ENCODE assay signal across 8 cellular contexts in genomic region chr6:18595774-18596528, GRCh38.
A peak's percentile ranks its signal among the peaks of the same experiment; 100 is the strongest.
DNase-seq lines count a peak whose midpoint lies in the region; ATAC-seq and TF ChIP-seq lines count a peak whose summit lies in the region.

No MANE protein-coding gene starts in this region.

- in situ Hi-C loops in HAP-1 (cut with MboI; ENCODE audit: low sequenced_read_pairs) = loop anchor here (25.0 kb wide), 1 partner anchor 1466 kb away; no protein-coding TSS in a partner anchor

- H3K27me3 Mint-ChIP-seq in brain = no peaks in the 10 kb centered on the region

- H3K4me1 ChIP-seq in HAP-1 (no peaks in the 10 kb centered on the region), SJCRH30 (no peaks in the 10 kb centered on the region)

- no peak for ATAC-seq in activated CD4-positive, CD25-positive, alpha-beta regulatory T cell treated with anti-CD3 and anti-CD28 coated beads, Interleukin-2, amount 50 U/mL, for 24 hours

- DNase-seq in activated CD4-positive, CD25-positive, alpha-beta regulatory T cell treated with anti-CD3 and anti-CD28 coated beads, Interleukin-2, amount 50 U/mL, for 16 hours (ENCODE audit: low read depth, low spot score) = peak; percentile 5
- DNase-seq in HAP-1 (ENCODE audit: low spot score in 2 of 2) (peak; percentile 66 to 78), MG63 (peak; percentile 26), SJCRH30 (peak; percentile 32 to 69), iPS-NIHi11 (ENCODE audit: low spot score) (peak; percentile 75), smooth muscle cell of the brain vasculature (ENCODE audit: low read depth, low spot score) (peak; percentile 32)

- no peaks in the 10 kb centered on the region for H3K9me3 ChIP-seq in HAP-1
- H3K9me3 ChIP-seq in MG63 = no peaks in the 10 kb centered on the region
- H3K9me3 ChIP-seq in SJCRH30 (replicated peaks) = no peaks in the 10 kb centered on the region

- no peak overlapping the region for H3K27ac ChIP-seq in SJCRH30

- peak overlapping the region in 4 of 5 experiments; percentile 22 to 66 (median 42) for H3K27ac Mint-ChIP-seq in brain

- H3K36me3 Mint-ChIP-seq in brain = no peaks in the 10 kb centered on the region

- no peak overlapping the region for H3K4me3 ChIP-seq in HAP-1
- no peak overlapping the region for H3K4me3 ChIP-seq in MG63
- H3K4me3 ChIP-seq in SJCRH30 = no peak overlapping the region

- no peaks in the 10 kb centered on the region for H3K36me3 ChIP-seq in HAP-1 (replicated peaks)
- no peaks in the 10 kb centered on the region for H3K36me3 ChIP-seq in MG63
- H3K36me3 ChIP-seq in SJCRH30 = no peaks in the 10 kb centered on the region

- peaks cover 34% of the 10 kb centered on the region for H3K4me1 Mint-ChIP-seq in brain

- peak; percentile 91 to 95 for TF ChIP-seq CTCF in brain (conservative IDR thresholded peaks at IDR 0.05)

- no peaks in the 10 kb centered on the region for H3K27me3 ChIP-seq in HAP-1 (ENCODE audit: low read depth)
- no peaks in the 10 kb centered on the region for H3K27me3 ChIP-seq in MG63
- H3K27me3 ChIP-seq in SJCRH30 = no peaks in the 10 kb centered on the region

- H3K9me3 Mint-ChIP-seq in brain = no peaks in the 10 kb centered on the region

- peak overlapping the region in 2 of 5 experiments; percentile 32 to 55 for H3K4me3 Mint-ChIP-seq in brain

Comparison
In these comparisons a context has a peak if more than half of its experiments do, and no peak if none do; other contexts are left out.
1. DNase-seq: peak in every context shown above with its lines; median percentile 75 in iPS-NIHi11; 72 in HAP-1; 50 in SJCRH30; 32 in smooth muscle cell of the brain vasculature; 26 in MG63; 5 in activated CD4-positive, CD25-positive, alpha-beta regulatory T cell treated with anti-CD3 and anti-CD28 coated beads, Interleukin-2, amount 50 U/mL, for 16 hours.